Comparison of ENCODE assay signal across 13 cellular contexts in genomic region chr2:239324456-239324855, GRCh38.
DNase-seq lines count a peak whose midpoint lies in the region; ATAC-seq and TF ChIP-seq lines count a peak whose summit lies in the region.
"Had no signal": no experiment of that assay in that cellular context is flagged by ENCODE, and none has a peak within 500 bp of the region (broad histone marks: within the 10 kb centered on the region; RNA-seq: fewer than 3 reads in every experiment).

No MANE protein-coding gene starts in this region.

- H3K27me3 ChIP-seq in BE2C: no peaks in the 10 kb centered on the region

- no peak for ATAC-seq in natural killer cell
- no peak for ATAC-seq in natural killer cell treated with Interleukin-12 subunit alpha and Interleukin-12 subunit beta and Interleukin-15 and Interleukin-18, amount 100 ng/mL, for 72 hours
- no peak for ATAC-seq in GM21515 (IDR thresholded peaks at IDR 0.05; ENCODE audit: unreplicated experiment)

- no peaks in the 10 kb centered on the region for H3K9me3 ChIP-seq in BE2C
- H3K9me3 ChIP-seq: Caco-2 had no signal

- no peaks in the 10 kb centered on the region for H3K9me3 Mint-ChIP-seq in natural killer cell
- no peaks in the 10 kb centered on the region for H3K9me3 Mint-ChIP-seq in natural killer cell treated with Interleukin-12 subunit alpha and Interleukin-12 subunit beta and Interleukin-15 and Interleukin-18, amount 100 ng/mL, for 72 hours

- H3K4me3 Mint-ChIP-seq in natural killer cell: no peak overlapping the region
- H3K4me3 Mint-ChIP-seq in natural killer cell treated with Interleukin-12 subunit alpha and Interleukin-12 subunit beta and Interleukin-15 and Interleukin-18, amount 100 ng/mL, for 72 hours: no peak overlapping the region

- intact Hi-C loops in natural killer cell (cut with micrococcal nuclease): loop anchor here (5.0 kb wide), 2 partner anchors 37 to 38 kb away; no protein-coding TSS in a partner anchor

- H3K4me1 ChIP-seq in BE2C: peaks cover 22% of the 10 kb centered on the region
- H3K4me1 ChIP-seq: Caco-2 had no signal

- peak; percentile 30 for DNase-seq in DMS153 (lab: John Stamatoyannopoulos, UW)
- DNase-seq in DMS153 treated with DMSO at 0.1 percent for 48 hours (lab: John Stamatoyannopoulos, UW; ENCODE audit: unreplicated experiment): no peak
- peak; percentile 4 for DNase-seq in natural killer cell
- DNase-seq in natural killer cell treated with Interleukin-12 subunit alpha and Interleukin-12 subunit beta and Interleukin-15 and Interleukin-18, amount 100 ng/mL, for 72 hours (ENCODE audit: low spot score): no peak
- DNase-seq in mesenteric fat pad (ENCODE audit: low spot score): peak; percentile 69
- DNase-seq in medulla oblongata (ENCODE audit: extremely low spot score): no peak
- DNase-seq in BE2C: no peak
- DNase-seq: activated CD4-positive, alpha-beta T cell treated with anti-CD3 and anti-CD28 coated beads, Interleukin-2, amount 50 U/mL, for 1 hour; Caco-2; NCI-H1930; small intestine; SW 1271 had no signal

- H3K4me3 ChIP-seq in BE2C (ENCODE audit: low read depth, low read length): no peak overlapping the region

- no peaks in the 10 kb centered on the region for H3K27me3 Mint-ChIP-seq in natural killer cell (ENCODE audit: low read depth in 2 of 2)
- peaks cover 0 to 3% of the 10 kb centered on the region in 2 donors for H3K27me3 Mint-ChIP-seq in natural killer cell treated with Interleukin-12 subunit alpha and Interleukin-12 subunit beta and Interleukin-15 and Interleukin-18, amount 100 ng/mL, for 72 hours

- no peaks in the 10 kb centered on the region; the same call in 1 of the 2 replicates for H3K36me3 ChIP-seq in BE2C

- H3K36me3 Mint-ChIP-seq in natural killer cell: no peaks in the 10 kb centered on the region
- no peaks in the 10 kb centered on the region for H3K36me3 Mint-ChIP-seq in natural killer cell treated with Interleukin-12 subunit alpha and Interleukin-12 subunit beta and Interleukin-15 and Interleukin-18, amount 100 ng/mL, for 72 hours

- peaks cover 46 to 58% of the 10 kb centered on the region in 2 donors for H3K4me1 Mint-ChIP-seq in natural killer cell
- H3K4me1 Mint-ChIP-seq in natural killer cell treated with Interleukin-12 subunit alpha and Interleukin-12 subunit beta and Interleukin-15 and Interleukin-18, amount 100 ng/mL, for 72 hours (ENCODE audit: low read depth in 2 of 2): peaks cover 48 to 56% of the 10 kb centered on the region in 2 donors

- peak overlapping the region; percentile 76 to 93 for H3K27ac Mint-ChIP-seq in natural killer cell
- peak overlapping the region in 1 of 2 donors; percentile 59 for H3K27ac Mint-ChIP-seq in natural killer cell treated with Interleukin-12 subunit alpha and Interleukin-12 subunit beta and Interleukin-15 and Interleukin-18, amount 100 ng/mL, for 72 hours

- TF ChIP-seq CTCF in natural killer cell (IDR thresholded peaks at IDR 0.05) (no peak), BE2C (IDR thresholded peaks at IDR 0.05; ENCODE audit: low read depth, low read length) (no peak)

Comparison
In these comparisons a context has a peak if more than half of its experiments do, and no peak if none do; other contexts are left out.
1. DNase-seq: peak in DMS153 (single experiment), natural killer cell (single experiment) and mesenteric fat pad (single experiment); none in DMS153 treated with DMSO at 0.1 percent for 48 hours (single experiment), natural killer cell treated with Interleukin-12 subunit alpha and Interleukin-12 subunit beta and Interleukin-15 and Interleukin-18, amount 100 ng/mL, for 72 hours (single experiment), medulla oblongata (single experiment) and BE2C (single experiment).